ENCODE assay signal across 24 cellular contexts in the genomic region with DNA sequence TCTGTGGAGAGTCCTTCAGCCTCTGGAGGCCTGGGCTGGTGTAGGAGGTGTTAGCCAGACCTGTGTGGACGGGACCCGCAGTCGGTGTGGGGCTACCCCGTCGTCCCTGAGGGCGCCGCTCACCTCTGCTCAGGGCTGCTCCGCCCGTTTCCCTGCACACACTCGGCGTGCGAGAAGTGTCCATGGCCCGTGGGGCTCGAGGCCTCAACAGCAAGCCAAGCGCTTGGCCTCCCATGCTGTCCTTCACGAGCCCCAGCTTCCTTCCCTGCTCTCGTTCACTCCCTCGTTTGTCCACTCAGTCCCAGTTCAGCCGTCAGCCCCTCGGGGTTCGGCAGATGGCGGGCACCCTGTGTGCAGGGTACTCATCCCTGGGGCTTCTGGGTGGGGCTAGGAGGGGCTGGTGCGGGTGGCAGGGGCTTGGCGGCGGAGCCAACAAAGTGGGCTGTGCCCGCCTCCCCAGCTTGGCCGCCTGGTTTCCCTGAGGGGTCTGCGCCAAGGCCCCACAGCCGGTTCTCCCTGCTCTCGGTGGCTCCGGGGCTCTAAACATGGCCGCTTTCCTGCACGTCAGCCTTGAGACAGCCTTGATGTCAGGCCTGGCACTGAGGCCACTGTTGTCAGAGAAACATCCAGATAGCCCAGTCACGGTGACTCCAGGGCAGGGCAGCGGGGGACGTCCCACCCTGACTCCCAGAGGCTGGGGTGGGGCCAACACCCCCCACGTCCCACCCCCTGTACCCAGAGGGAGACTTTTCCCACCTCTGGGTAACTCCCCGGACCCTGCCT. TPM values are rescaled to one million over a fixed set of nuclear protein-coding genes. Genes with fewer than 3 reads are reported as not detected.
DNase-seq lines count a peak whose midpoint lies in the region; ATAC-seq and TF ChIP-seq lines count a peak whose summit lies in the region.
"Had no signal": no experiment of that assay in that cellular context is flagged by ENCODE, and none has a peak within 500 bp of the region (broad histone marks: within the 10 kb centered on the region; RNA-seq: fewer than 3 reads in every experiment).

No MANE protein-coding gene starts in this region.

- H3K27me3 ChIP-seq in body of pancreas (no peaks in the 10 kb centered on the region), mucosa of stomach (ENCODE audit: control insufficient read depth, insufficient read depth, low read length) (peaks cover 35% of the 10 kb centered on the region), uterus (no peaks in the 10 kb centered on the region)
- H3K27me3 ChIP-seq: BE2C; BLaER1 treated with 17β-estradiol and CSF1 and Interleukin-3, amounts not matched to agents 10 nM and 100 nM had no signal

- H3K36me3 ChIP-seq in body of pancreas (replicated peaks in 1 of 2; ENCODE audit: insufficient read depth in 1 of 2, low read depth in 2 of 2) = no peaks in the 10 kb centered on the region
- no peaks in the 10 kb centered on the region for H3K36me3 ChIP-seq in mucosa of stomach (ENCODE audit: control insufficient read depth, insufficient read depth, low read length)
- H3K36me3 ChIP-seq in uterus = no peaks in the 10 kb centered on the region
- H3K36me3 ChIP-seq: BE2C; BLaER1 treated with 17β-estradiol and CSF1 and Interleukin-3, amounts not matched to agents 10 nM and 100 nM had no signal

- peak overlapping the region; percentile 65 to 82 (median 79) for H3K27ac ChIP-seq in body of pancreas
- H3K27ac ChIP-seq in uterus = no peak overlapping the region
- H3K27ac ChIP-seq: 22Rv1; A549; BLaER1 treated with 17β-estradiol and CSF1 and Interleukin-3, amounts not matched to agents 10 nM and 100 nM had no signal

- no peak overlapping the region for H3K4me3 Mint-ChIP-seq in progenitor cell of endocrine pancreas (ENCODE audit: low read depth)
- H3K4me3 Mint-ChIP-seq: CD14-positive monocyte; CD4-positive, alpha-beta T cell; CD8-positive, alpha-beta memory T cell had no signal

- H3K27ac Mint-ChIP-seq in progenitor cell of endocrine pancreas = peak overlapping the region; percentile 45
- H3K27ac Mint-ChIP-seq: CD14-positive monocyte; CD4-positive, alpha-beta T cell had no signal

- H3K4me1 ChIP-seq in body of pancreas = peaks cover 50% of the 10 kb centered on the region
- peaks cover 21% of the 10 kb centered on the region for H3K4me1 ChIP-seq in mucosa of stomach (ENCODE audit: control insufficient read depth, insufficient read depth, low read length)
- H3K4me1 ChIP-seq in uterus = no peaks in the 10 kb centered on the region
- H3K4me1 ChIP-seq: A549, BE2C had no signal

- H3K36me3 Mint-ChIP-seq in progenitor cell of endocrine pancreas (ENCODE audit: insufficient read depth) = no peaks in the 10 kb centered on the region
- H3K36me3 Mint-ChIP-seq: CD14-positive monocyte; CD8-positive, alpha-beta memory T cell had no signal

- DNase-seq in 8988T (peak; percentile 57), body of pancreas (peak; percentile 44 to 76 (median 59)), progenitor cell of endocrine pancreas (ENCODE audit: low spot score, unreplicated experiment) (no peak), retina (no peak), uterus (no peak)
- DNase-seq: ACHN; AML-193; BE2C; CD4-positive, alpha-beta T cell; CD8-positive, alpha-beta memory T cell; DMS 273 treated with DMSO at 0.1 percent for 48 hours; DMS79; EL; GDM1; GOT3; H7; HCEC 1CT had no signal

- no peaks in the 10 kb centered on the region for H3K4me1 Mint-ChIP-seq in progenitor cell of endocrine pancreas (ENCODE audit: low read depth)
- H3K4me1 Mint-ChIP-seq: CD14-positive monocyte; CD8-positive, alpha-beta memory T cell had no signal

- no peaks in the 10 kb centered on the region for H3K9me3 ChIP-seq in body of pancreas
- no peaks in the 10 kb centered on the region for H3K9me3 ChIP-seq in mucosa of stomach (ENCODE audit: control insufficient read depth, low read length)
- no peaks in the 10 kb centered on the region for H3K9me3 ChIP-seq in uterus
- H3K9me3 ChIP-seq: A549; BE2C; BLaER1 treated with 17β-estradiol and CSF1 and Interleukin-3, amounts not matched to agents 10 nM and 100 nM had no signal

- 77 to 91% methylated on average over 22 to 38 of the region's 38 CpGs for WGBS in body of pancreas, 2 donors

- no peaks in the 10 kb centered on the region for H3K9me3 Mint-ChIP-seq in progenitor cell of endocrine pancreas (ENCODE audit: low read depth)
- H3K9me3 Mint-ChIP-seq: CD4-positive, alpha-beta T cell; CD8-positive, alpha-beta memory T cell had no signal

- H3K4me3 ChIP-seq in body of pancreas = no peak overlapping the region
- H3K4me3 ChIP-seq in mucosa of stomach (ENCODE audit: low read length) = peak overlapping the region; percentile 2
- H3K4me3 ChIP-seq in uterus = no peak overlapping the region
- H3K4me3 ChIP-seq: A549; BLaER1 treated with 17β-estradiol and CSF1 and Interleukin-3, amounts not matched to agents 10 nM and 100 nM; GM12878 had no signal

- H3K9ac ChIP-seq in mucosa of stomach (ENCODE audit: low read length) = no peak overlapping the region
- H3K9ac ChIP-seq: BLaER1 treated with 17β-estradiol and CSF1 and Interleukin-3, amounts not matched to agents 10 nM and 100 nM had no signal

- no peaks in the 10 kb centered on the region for H3K27me3 Mint-ChIP-seq in progenitor cell of endocrine pancreas
- H3K27me3 Mint-ChIP-seq: CD4-positive, alpha-beta T cell; CD8-positive, alpha-beta memory T cell had no signal

- intact Hi-C loops in body of pancreas (cut with DNase I) (no loop called here), uterus (cut with DNase I; ENCODE audit: low total_unique reads) (no loop called here)

- TF ChIP-seq CTCF in body of pancreas (IDR thresholded peaks at IDR 0.05) (no peak), progenitor cell of endocrine pancreas (IDR thresholded peaks at IDR 0.05; ENCODE audit: unreplicated experiment) (no peak), uterus (IDR thresholded peaks at IDR 0.05) (no peak)

- ATAC-seq in body of pancreas (peak; percentile 8), GM21515 (IDR thresholded peaks at IDR 0.05; ENCODE audit: unreplicated experiment) (no peak)
- ATAC-seq: A549, GM12878 had no signal

- TF ChIP-seq POLR2A in body of pancreas (IDR thresholded peaks at IDR 0.05) (no peak), uterus (IDR thresholded peaks at IDR 0.05) (no peak)

RNA-seq across cellular contexts. Expression of gene MUC6, which starts 3.3 kb away (rescaled TPM):
- 100 to 1,000 TPM; 101 to 194 TPM for total RNA-seq in body of pancreas
- total RNA-seq in progenitor cell of endocrine pancreas = 1.6 and 1.9 TPM in 2 replicates
- 1 to 10 TPM in 1 of 4 donors, under 1 TPM in 1, not detected in 2; 0.43 to 3.5 TPM for total RNA-seq in uterus
- total RNA-seq: CD4-positive, alpha-beta T cell; CD8-positive, alpha-beta memory T cell; H7 had no signal

RNA-seq across cellular contexts. Expression of gene MUC2, which starts 41.5 kb away (rescaled TPM):
- total RNA-seq in body of pancreas (under 1 TPM in 1 of 2 donors, not detected in 1; under 0.01 TPM), progenitor cell of endocrine pancreas (not detected in 2 replicates), uterus (1 to 10 TPM in 1 of 4 donors, under 1 TPM in 2, not detected in 1; 0.06 to 1.8 (median 0.26) TPM)
- total RNA-seq: CD4-positive, alpha-beta T cell; CD8-positive, alpha-beta memory T cell; H7 had no signal

Comparison
In these comparisons a context has a peak if more than half of its experiments do, and no peak if none do; other contexts are left out.
1. DNase-seq: peak in 8988T (single experiment) and body of pancreas (4 of 4); none in progenitor cell of endocrine pancreas (single experiment), retina (single experiment) and uterus (0 of 2).
2. H3K27ac ChIP-seq: peak in body of pancreas (4 of 4); none in uterus (0 of 2).
3. RNA of gene MUC6, which starts 3.3 kb away (total RNA-seq): 101 to 194 TPM in body of pancreas; 1.6 to 1.9 TPM in progenitor cell of endocrine pancreas and 0.43 to 3.5 TPM in uterus; every median in the first group is over 10 times any median in the second.